ENCODE assay signal across 1 cellular context in the genomic region with DNA sequence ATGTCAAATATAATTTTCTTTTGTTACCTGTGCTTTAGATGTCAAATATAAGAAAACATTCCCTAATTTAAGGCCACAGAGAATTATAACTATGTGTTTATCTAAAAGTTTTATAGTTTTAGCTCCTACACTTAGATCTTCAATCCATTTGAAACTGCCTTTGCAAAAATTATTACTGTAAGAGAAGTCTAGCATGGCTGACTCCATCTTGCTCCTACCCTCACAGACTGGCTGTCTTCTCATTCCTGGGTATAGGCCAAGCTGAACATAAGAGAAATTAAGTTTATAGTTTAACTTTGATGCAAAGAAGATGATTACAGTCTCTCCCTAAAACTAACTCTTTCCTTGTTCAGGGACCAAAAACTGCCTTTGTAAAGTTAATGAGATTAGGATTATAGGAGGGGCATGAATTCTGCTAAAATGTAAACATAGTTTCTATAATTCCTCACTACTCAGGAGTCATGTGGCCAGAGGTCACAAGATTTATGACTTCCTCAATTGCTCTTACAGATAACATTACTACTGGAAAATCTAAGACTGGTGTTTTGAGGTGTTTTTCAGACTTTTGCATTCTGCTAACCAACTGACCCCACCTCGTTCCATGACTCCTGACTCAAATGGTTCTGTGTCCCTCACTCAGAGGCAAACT.
TF ChIP-seq lines count a peak whose summit lies in the region.

No MANE protein-coding gene starts in this region.

TF ChIP-seq in HCT116, 20 proteins besides CTCF, POLR2A, EP300 and RAD21 (continued from another document):
- TF ChIP-seq, protein P1, sequence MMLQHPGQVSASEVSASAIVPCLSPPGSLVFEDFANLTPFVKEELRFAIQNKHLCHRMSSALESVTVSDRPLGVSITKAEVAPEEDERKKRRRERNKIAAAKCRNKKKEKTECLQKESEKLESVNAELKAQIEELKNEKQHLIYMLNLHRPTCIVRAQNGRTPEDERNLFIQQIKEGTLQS (IDR thresholded peaks at IDR 0.05), result no peak
- TF ChIP-seq SP1 (IDR thresholded peaks at IDR 0.05; ENCODE audit: low read depth), result no peak
- TF ChIP-seq, protein P2, sequence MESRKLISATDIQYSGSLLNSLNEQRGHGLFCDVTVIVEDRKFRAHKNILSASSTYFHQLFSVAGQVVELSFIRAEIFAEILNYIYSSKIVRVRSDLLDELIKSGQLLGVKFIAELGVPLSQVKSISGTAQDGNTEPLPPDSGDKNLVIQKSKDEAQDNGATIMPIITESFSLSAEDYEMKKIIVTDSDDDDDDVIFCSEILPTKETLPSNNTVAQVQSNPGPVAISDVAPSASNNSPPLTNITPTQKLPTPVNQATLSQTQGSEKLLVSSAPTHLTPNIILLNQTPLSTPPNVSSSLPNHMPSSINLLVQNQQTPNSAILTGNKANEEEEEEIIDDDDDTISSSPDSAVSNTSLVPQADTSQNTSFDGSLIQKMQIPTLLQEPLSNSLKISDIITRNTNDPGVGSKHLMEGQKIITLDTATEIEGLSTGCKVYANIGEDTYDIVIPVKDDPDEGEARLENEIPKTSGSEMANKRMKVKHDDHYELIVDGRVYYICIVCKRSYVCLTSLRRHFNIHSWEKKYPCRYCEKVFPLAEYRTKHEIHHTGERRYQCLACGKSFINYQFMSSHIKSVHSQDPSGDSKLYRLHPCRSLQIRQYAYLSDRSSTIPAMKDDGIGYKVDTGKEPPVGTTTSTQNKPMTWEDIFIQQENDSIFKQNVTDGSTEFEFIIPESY (IDR thresholded peaks at IDR 0.05; ENCODE audit: extremely low read depth, insufficient replicate concordance, low read length), result no peak
- no peak for TF ChIP-seq ELF1 (IDR thresholded peaks at IDR 0.05; ENCODE audit: borderline replicate concordance, low read depth)
- TF ChIP-seq CEBPB (IDR thresholded peaks at IDR 0.05; ENCODE audit: low read depth), result no peak
- no peak for TF ChIP-seq SRF (IDR thresholded peaks at IDR 0.05; ENCODE audit: low read depth)
